Comparison of ENCODE assay signal across 18 cellular contexts in genomic region chr17:76929148-76929547, GRCh38.
DNase-seq lines count a peak whose midpoint lies in the region; ATAC-seq and TF ChIP-seq lines count a peak whose summit lies in the region.
"Had no signal": no experiment of that assay in that cellular context is flagged by ENCODE, and none has a peak within 500 bp of the region (broad histone marks: within the 10 kb centered on the region; RNA-seq: fewer than 3 reads in every experiment).

No MANE protein-coding gene starts in this region.

- peaks cover 0 to 15% of the 10 kb centered on the region in 2 experiments; a peak in 1 of 4 replicates for H3K4me1 ChIP-seq in SK-N-SH (ENCODE audit: control insufficient read depth in 1 of 2, insufficient read depth in 2 of 2, low read depth in 1 of 2, low read length in 1 of 2)
- H3K4me1 ChIP-seq in BLaER1 treated with 17β-estradiol and CSF1 and Interleukin-3, amounts not matched to agents 10 nM and 100 nM, result peaks cover 0 to 35% (median 20%) of the 10 kb centered on the region in 10 experiments; a peak in 16 of 20 replicates

- H3K4me2 ChIP-seq in SK-N-SH, result no peak overlapping the region
- peak overlapping the region in 6 of 11 experiments; percentile 4 to 32 (median 16); a peak in 6 of 22 replicates for H3K4me2 ChIP-seq in BLaER1 treated with 17β-estradiol and CSF1 and Interleukin-3, amounts not matched to agents 10 nM and 100 nM
- H3K4me2 ChIP-seq: A549 had no signal

- no peak for ATAC-seq in SK-N-SH treated with all-trans-retinoic acid at 6 μM for 48 hours
- no peak for ATAC-seq in stimulated activated effector memory CD8-positive, alpha-beta T cell treated with anti-CD3 and anti-CD28 coated beads, Interleukin-12 subunit alpha, Interleukin-12 subunit beta, amount 100 ng/mL, for 72 hours
- ATAC-seq: A549; CD8-positive, alpha-beta T cell had no signal

- H2AFZ ChIP-seq in SK-N-SH (ENCODE audit: low read depth), result no peak overlapping the region

- peaks cover 15% of the 10 kb centered on the region for H3K4me1 Mint-ChIP-seq in glutamatergic neuron (ENCODE audit: low read depth, unreplicated experiment)
- no peaks in the 10 kb centered on the region for H3K4me1 Mint-ChIP-seq in stimulated activated effector memory CD8-positive, alpha-beta T cell treated with anti-CD3 and anti-CD28 coated beads, Interleukin-12 subunit alpha, Interleukin-12 subunit beta, amount 100 ng/mL, for 72 hours

- peaks cover 0 to 4% of the 10 kb centered on the region in 2 experiments for H3K36me3 ChIP-seq in SK-N-SH (replicated peaks in 1 of 2; ENCODE audit: control insufficient read depth in 1 of 2, insufficient read depth in 2 of 2, low read length in 1 of 2)
- peaks cover 0 to 92% (median 68%) of the 10 kb centered on the region in 11 experiments; a peak in 16 of 22 replicates for H3K36me3 ChIP-seq in BLaER1 treated with 17β-estradiol and CSF1 and Interleukin-3, amounts not matched to agents 10 nM and 100 nM

- no peaks in the 10 kb centered on the region for H3K9me3 ChIP-seq in SK-N-SH
- no peaks in the 10 kb centered on the region for H3K9me3 ChIP-seq in BLaER1 treated with 17β-estradiol and CSF1 and Interleukin-3, amounts not matched to agents 10 nM and 100 nM (replicated peaks in 1 of 11)
- H3K9me3 ChIP-seq: A549, Caco-2 had no signal

- no peaks in the 10 kb centered on the region for H3K9me2 ChIP-seq in SK-N-SH

- no peak overlapping the region for H3K9ac ChIP-seq in SK-N-SH
- H3K9ac ChIP-seq in BLaER1 treated with 17β-estradiol and CSF1 and Interleukin-3, amounts not matched to agents 10 nM and 100 nM, result no peak overlapping the region

- no peak for TF ChIP-seq EP300 in SK-N-SH (IDR thresholded peaks at IDR 0.05; ENCODE audit: borderline replicate concordance in 1 of 2, low read depth in 1 of 2, low read length in 1 of 2)

- peaks cover 7% of the 10 kb centered on the region for H3F3A ChIP-seq in SK-N-SH (replicated peaks; ENCODE audit: insufficient read depth)

- no peaks in the 10 kb centered on the region for H3K27me3 ChIP-seq in SK-N-SH (ENCODE audit: insufficient read depth)
- H3K27me3 ChIP-seq in BLaER1 treated with 17β-estradiol and CSF1 and Interleukin-3, amounts not matched to agents 10 nM and 100 nM, result no peaks in the 10 kb centered on the region

- no peaks in the 10 kb centered on the region for H3K36me3 Mint-ChIP-seq in glutamatergic neuron (ENCODE audit: unreplicated experiment)
- no peaks in the 10 kb centered on the region for H3K36me3 Mint-ChIP-seq in stimulated activated effector memory CD8-positive, alpha-beta T cell treated with anti-CD3 and anti-CD28 coated beads, Interleukin-12 subunit alpha, Interleukin-12 subunit beta, amount 100 ng/mL, for 72 hours
- H3K36me3 Mint-ChIP-seq: CD8-positive, alpha-beta T cell had no signal

- no peak overlapping the region for H3K4me3 ChIP-seq in SK-N-SH (ENCODE audit: low read depth in 2 of 2, low read length in 1 of 2)
- H3K4me3 ChIP-seq in BLaER1 treated with 17β-estradiol and CSF1 and Interleukin-3, amounts not matched to agents 10 nM and 100 nM, result no peak overlapping the region
- H3K4me3 ChIP-seq: A549 had no signal

- no peaks in the 10 kb centered on the region for H3K79me2 ChIP-seq in SK-N-SH (ENCODE audit: insufficient read depth)

- TF ChIP-seq RAD21 in SK-N-SH (IDR thresholded peaks at IDR 0.05; ENCODE audit: low read length), result no peak

- H3K27me3 Mint-ChIP-seq in glutamatergic neuron (ENCODE audit: unreplicated experiment), result peaks cover 7% of the 10 kb centered on the region
- H3K27me3 Mint-ChIP-seq: CD4-positive, alpha-beta T cell had no signal

- TF ChIP-seq CTCF in SK-N-SH (IDR thresholded peaks at IDR 0.05) (no peak), glutamatergic neuron (IDR thresholded peaks at IDR 0.05; ENCODE audit: partially characterized antibody, unreplicated experiment) (no peak), RWPE1 (conservative IDR thresholded peaks at IDR 0.05; ENCODE audit: low read depth) (no peak)

- no peak for DNase-seq in SK-N-SH
- DNase-seq in glutamatergic neuron, result no peak
- no peak for DNase-seq in stimulated activated effector memory CD8-positive, alpha-beta T cell treated with anti-CD3 and anti-CD28 coated beads, Interleukin-12 subunit alpha, Interleukin-12 subunit beta, amount 100 ng/mL, for 72 hours (ENCODE audit: low spot score in 2 of 2)
- DNase-seq in RWPE1 (ENCODE audit: low spot score), result no peak
- DNase-seq in stimulated activated CD4-positive, alpha-beta T cell treated with anti-CD3 and anti-CD28 coated beads, Interleukin-2, amount 100 ng/mL, for 24 hours, result no peak
- DNase-seq in activated CD4-positive, CD25-positive, alpha-beta regulatory T cell (lab: John Stamatoyannopoulos, UW), result no peak
- DNase-seq: AML-193; Caco-2; Calu3; CD4-positive, alpha-beta T cell; CD8-positive, alpha-beta T cell; DMS79 treated with DMSO at 0.1 percent for 48 hours; GF-D8 had no signal

- H3K27ac ChIP-seq in SK-N-SH (ENCODE audit: low read depth in 2 of 2, low read length in 1 of 2) (no peak overlapping the region), RWPE1 (no peak overlapping the region)
- no peak overlapping the region for H3K27ac ChIP-seq in BLaER1 treated with 17β-estradiol and CSF1 and Interleukin-3, amounts not matched to agents 10 nM and 100 nM
- H3K27ac ChIP-seq: 22Rv1, A549, C4-2B had no signal

- H4K20me1 ChIP-seq in SK-N-SH (ENCODE audit: insufficient read depth), result no peaks in the 10 kb centered on the region
- H4K20me1 ChIP-seq in BLaER1 treated with 17β-estradiol and CSF1 and Interleukin-3, amounts not matched to agents 10 nM and 100 nM, result peaks cover 0 to 21% (median 4%) of the 10 kb centered on the region in 11 experiments; a peak in 5 of 22 replicates

- CTCF ChIA-PET in SK-N-SH (lab: Yijun Ruan, JAX), result interaction anchor here (1.3 to 3.2 kb wide), 2 partner anchors 61 to 127 kb away, joined by 6 to 14 read pairs; partner anchors contain the start of gene MGAT5B
- CTCF ChIA-PET in RWPE1 (lab: Yijun Ruan, JAX), result no interaction called here

- peak overlapping the region; percentile 0 for H3K4me3 Mint-ChIP-seq in glutamatergic neuron (ENCODE audit: unreplicated experiment)
- H3K4me3 Mint-ChIP-seq in stimulated activated effector memory CD8-positive, alpha-beta T cell treated with anti-CD3 and anti-CD28 coated beads, Interleukin-12 subunit alpha, Interleukin-12 subunit beta, amount 100 ng/mL, for 72 hours, result no peak overlapping the region
- H3K4me3 Mint-ChIP-seq: CD4-positive, alpha-beta T cell; CD8-positive, alpha-beta T cell had no signal

- peaks cover 11% of the 10 kb centered on the region for H3K9me3 Mint-ChIP-seq in glutamatergic neuron (ENCODE audit: unreplicated experiment)
- H3K9me3 Mint-ChIP-seq in stimulated activated effector memory CD8-positive, alpha-beta T cell treated with anti-CD3 and anti-CD28 coated beads, Interleukin-12 subunit alpha, Interleukin-12 subunit beta, amount 100 ng/mL, for 72 hours, result no peaks in the 10 kb centered on the region
- H3K9me3 Mint-ChIP-seq: CD4-positive, alpha-beta T cell; CD8-positive, alpha-beta T cell had no signal

- POLR2A ChIA-PET in SK-N-SH (lab: Yijun Ruan, JAX) (no interaction called here), RWPE1 (lab: Yijun Ruan, JAX; ENCODE audit: low non-redundant PET) (interaction anchor here (0.5 kb wide), 1 partner anchor 26 kb away, joined by 3 read pairs; no protein-coding TSS in a partner anchor)

- no peak overlapping the region for H3K27ac Mint-ChIP-seq in glutamatergic neuron (ENCODE audit: unreplicated experiment)
- H3K27ac Mint-ChIP-seq in stimulated activated effector memory CD8-positive, alpha-beta T cell treated with anti-CD3 and anti-CD28 coated beads, Interleukin-12 subunit alpha, Interleukin-12 subunit beta, amount 100 ng/mL, for 72 hours, result peak overlapping the region; percentile 32
- H3K27ac Mint-ChIP-seq: CD4-positive, alpha-beta T cell; CD8-positive, alpha-beta T cell had no signal

- WGBS in SK-N-SH (ENCODE audit: low lambda C conversion rate), result 84% methylated on average over 3 of the region's 3 CpGs

TF ChIP-seq in SK-N-SH treated with all-trans-retinoic acid at 6 μM for 48 hours, 23 proteins besides CTCF, POLR2A, EP300 and RAD21:
- TF ChIP-seq ISL1 (CRISPR knock-in tag; IDR thresholded peaks at IDR 0.05), result no peak
- no peak for TF ChIP-seq ZFP30 (CRISPR knock-in tag; IDR thresholded peaks at IDR 0.05)
- TF ChIP-seq ZNF70 (CRISPR knock-in tag; IDR thresholded peaks at IDR 0.05), result no peak
- peak; percentile 98 for TF ChIP-seq ZFP3 (CRISPR knock-in tag; IDR thresholded peaks at IDR 0.05)
- no peak for TF ChIP-seq ZNF565 (CRISPR knock-in tag; conservative IDR thresholded peaks at IDR 0.05; ENCODE audit: low read depth)
- TF ChIP-seq TOX (CRISPR knock-in tag; IDR thresholded peaks at IDR 0.05; ENCODE audit: borderline replicate concordance), result no peak

TF ChIP-seq in SK-N-SH, 30 proteins besides CTCF, POLR2A, EP300 and RAD21:
- TF ChIP-seq MXI1 (IDR thresholded peaks at IDR 0.05; ENCODE audit: low read depth, low read length) (no peak), GABPA (IDR thresholded peaks at IDR 0.05; ENCODE audit: low read depth) (no peak), JUND (IDR thresholded peaks at IDR 0.05) (no peak), GATA2 (CRISPR knock-in tag; IDR thresholded peaks at IDR 0.05) (no peak), RFX5 (IDR thresholded peaks at IDR 0.05; ENCODE audit: low read length) (no peak), ZBTB33 (IDR thresholded peaks at IDR 0.05; ENCODE audit: borderline replicate concordance, low read depth) (no peak), FOXJ3 (CRISPR knock-in tag; IDR thresholded peaks at IDR 0.05) (no peak), TCF12 (IDR thresholded peaks at IDR 0.05) (no peak), TEAD4 (IDR thresholded peaks at IDR 0.05; ENCODE audit: borderline replicate concordance, insufficient read depth) (no peak), FOSL2 (IDR thresholded peaks at IDR 0.05; ENCODE audit: borderline replicate concordance, low read depth) (no peak), YY1 (IDR thresholded peaks at IDR 0.05; ENCODE audit: low read depth) (no peak), NFIC (IDR thresholded peaks at IDR 0.05; ENCODE audit: borderline replicate concordance) (no peak)
TF ChIP-seq in SK-N-SH: peak in this region for 0.
